8 cellular contexts compared by ENCODE assay signal in genomic region chr5:2752059-2752874, GRCh38. TPM values are rescaled to one million over a fixed set of nuclear protein-coding genes. Genes with fewer than 3 reads are reported as not detected.
DNase-seq lines count a peak whose midpoint lies in the region; ATAC-seq lines count a peak whose summit lies in the region.

No MANE protein-coding gene starts in this region.

- WGBS in esophagus, 2 donors: 5 to 6% methylated on average over 55 to 60 of the region's 60 CpGs

- H3K9me3 ChIP-seq in esophagus (ENCODE audit: control insufficient read depth in 2 of 2, insufficient read depth in 1 of 2, low read depth in 1 of 2, low read length in 1 of 2) (peaks cover 0 to 4% of the 10 kb centered on the region in 2 donors), neuron (ENCODE audit: low read length) (peaks cover 14% of the 10 kb centered on the region)

- DNase-seq in DMS153 treated with DMSO at 0.1 percent for 48 hours (lab: John Stamatoyannopoulos, UW; ENCODE audit: unreplicated experiment) (peak; percentile 43), NCI-H2171 (lab: John Stamatoyannopoulos, UW) (peak; percentile 49), NCI-H524 treated with DMSO at 0.1 percent for 48 hours (lab: John Stamatoyannopoulos, UW) (no peak), activated gamma-delta T cell (lab: John Stamatoyannopoulos, UW) (no peak)

- no peak overlapping the region for H2AFZ ChIP-seq in neuron (ENCODE audit: low read depth, low read length)

- ATAC-seq in GM19467 (IDR thresholded peaks at IDR 0.05; ENCODE audit: unreplicated experiment) (no peak), HG02884 (IDR thresholded peaks at IDR 0.05; ENCODE audit: unreplicated experiment) (no peak)

- peaks cover 0 to 6% of the 10 kb centered on the region in 2 donors for H3K27me3 ChIP-seq in esophagus (ENCODE audit: control insufficient read depth in 1 of 2, insufficient read depth in 2 of 2, low read length in 2 of 2)
- H3K27me3 ChIP-seq in neuron (ENCODE audit: insufficient read depth, low read length): no peaks in the 10 kb centered on the region

- H3K4me1 ChIP-seq in esophagus (ENCODE audit: control insufficient read depth in 2 of 2, insufficient read depth in 2 of 2, low read length in 1 of 2): peaks cover 3 to 12% of the 10 kb centered on the region in 2 donors
- peaks cover 26% of the 10 kb centered on the region for H3K4me1 ChIP-seq in neuron (ENCODE audit: insufficient read depth, low read length)

- H3K36me3 ChIP-seq in esophagus (ENCODE audit: control insufficient read depth in 2 of 2, insufficient read depth in 2 of 2, low read length in 1 of 2) (peaks cover 0 to 12% of the 10 kb centered on the region in 2 donors), neuron (ENCODE audit: insufficient read depth, low read length) (peaks cover 23% of the 10 kb centered on the region)

- H3K4me3 ChIP-seq in esophagus (ENCODE audit: low read depth in 1 of 2, low read length in 2 of 2) (peak overlapping the region; percentile 54 to 60), neuron (ENCODE audit: low read length) (peak overlapping the region; percentile 61)

- peak overlapping the region; percentile 56 to 81 for H3K27ac ChIP-seq in esophagus (ENCODE audit: low read depth in 2 of 2, low read length in 1 of 2)

RNA-seq across cellular contexts. Expression of gene IRX2, which starts 0.8 kb away (rescaled TPM):
- 1 to 10 TPM; 2.1 to 3.0 TPM for polyA plus RNA-seq in esophagus

Comparison
In these comparisons a context has a peak if more than half of its experiments do, and no peak if none do; other contexts are left out.
1. DNase-seq: peak in DMS153 treated with DMSO at 0.1 percent for 48 hours (single experiment) and NCI-H2171 (single experiment); none in NCI-H524 treated with DMSO at 0.1 percent for 48 hours (single experiment) and activated gamma-delta T cell (single experiment).